ENCODE assay signal across 21 cellular contexts in genomic region chr3:194856296-194856695, GRCh38.
A peak's percentile ranks its signal among the peaks of the same experiment; 100 is the strongest.
DNase-seq lines count a peak whose midpoint lies in the region; ATAC-seq, FAIRE-seq and TF ChIP-seq lines count a peak whose summit lies in the region.
"Had no signal": no experiment of that assay in that cellular context is flagged by ENCODE, and none has a peak within 500 bp of the region (broad histone marks: within the 10 kb centered on the region; RNA-seq: fewer than 3 reads in every experiment).

No MANE protein-coding gene starts in this region.

- DNase-seq in bronchial epithelial cell (ENCODE audit: low read depth) (no peak), heart left ventricle (peak in 4 of 5 donors; percentile 72 to 86 (median 75)), right cardiac atrium (peak in 2 of 3 donors; percentile 54 to 81), lower leg skin (ENCODE audit: low spot score in 2 of 2) (no peak), left lung (no peak), GM20000 (ENCODE audit: low spot score) (no peak)
- DNase-seq: Calu3, DMS79 treated with DMSO at 0.1 percent for 48 hours, GF-D8, H7, Karpas-422, NCI-H1105, NCI-H1436 treated with DMSO at 0.1 percent for 48 hours, NCI-H187 treated with DMSO at 0.1 percent for 48 hours, NCI-H524, NCI-H748 treated with DMSO at 0.1 percent for 48 hours, SJCRH30 had no signal

- no peak for TF ChIP-seq POLR2A in heart left ventricle (IDR thresholded peaks at IDR 0.05)
- no peak for TF ChIP-seq POLR2A in lower leg skin (IDR thresholded peaks at IDR 0.05)

- WGBS in heart left ventricle, 4 donors, result 52 to 67% (median 59%) methylated on average over 7 of the region's 7 CpGs
- WGBS in right cardiac atrium, result 50% methylated on average over 7 of the region's 7 CpGs
- WGBS in lower leg skin, 2 donors, result 82 to 88% methylated on average over 7 of the region's 7 CpGs

- intact Hi-C loops in heart left ventricle (cut with DNase I) (no loop called here), right cardiac atrium (cut with DNase I) (no loop called here), lower leg skin (cut with DNase I; ENCODE audit: low total_unique reads) (no loop called here), left lung (cut with DNase I) (no loop called here)

- FAIRE-seq in bronchial epithelial cell (lab: Jason Lieb, UNC), result peak; percentile 13
- FAIRE-seq: GM12891, RCC 7860 had no signal

- H3K27ac ChIP-seq in heart left ventricle (peak overlapping the region in 11 of 12 donors; percentile 25 to 84 (median 65)), right cardiac atrium (ENCODE audit: low read length) (peak overlapping the region; percentile 67), skeletal muscle tissue (ENCODE audit: low read depth, low read length) (peak overlapping the region; percentile 74), left lung (no peak overlapping the region)
- H3K27ac ChIP-seq: SJCRH30 had no signal

- ATAC-seq in heart left ventricle, result peak; percentile 95 to 97 (median 96)
- peak; percentile 85 to 86 for ATAC-seq in right cardiac atrium
- no peak for ATAC-seq in HG03378 (IDR thresholded peaks at IDR 0.05; ENCODE audit: unreplicated experiment)
- no peak for ATAC-seq in left lung

- H3K27me3 ChIP-seq in bronchial epithelial cell (ENCODE audit: control insufficient read depth, insufficient read depth, low read length), result peaks cover 9% of the 10 kb centered on the region
- H3K27me3 ChIP-seq in heart left ventricle, result no peaks in the 10 kb centered on the region
- no peaks in the 10 kb centered on the region for H3K27me3 ChIP-seq in right cardiac atrium (ENCODE audit: control insufficient read depth, insufficient read depth)
- no peaks in the 10 kb centered on the region for H3K27me3 ChIP-seq in skeletal muscle tissue (ENCODE audit: control insufficient read depth in 3 of 3, insufficient read depth in 3 of 3, low read length in 3 of 3)
- H3K27me3 ChIP-seq in left lung, result no peaks in the 10 kb centered on the region
- H3K27me3 ChIP-seq: SJCRH30 had no signal

- H3K4me1 ChIP-seq in heart left ventricle (peaks cover 0 to 23% (median 19%) of the 10 kb centered on the region in 12 donors), right cardiac atrium (ENCODE audit: control insufficient read depth, insufficient read depth, low read length) (peaks cover 10% of the 10 kb centered on the region), skeletal muscle tissue (ENCODE audit: control insufficient read depth in 3 of 3, insufficient read depth in 3 of 3, low read length in 3 of 3) (peaks cover 30 to 42% (median 38%) of the 10 kb centered on the region in 3 donors), left lung (peaks cover 0 to 9% of the 10 kb centered on the region in 2 donors)
- H3K4me1 ChIP-seq: SJCRH30 had no signal

- no peak for TF ChIP-seq CTCF in bronchial epithelial cell (IDR thresholded peaks at IDR 0.05; ENCODE audit: insufficient read depth, low read length, severe bottlenecking)
- TF ChIP-seq CTCF in heart left ventricle (IDR thresholded peaks at IDR 0.05), result peak in 1 of 12 donors; percentile 7
- TF ChIP-seq CTCF in lower leg skin (IDR thresholded peaks at IDR 0.05), result no peak
- TF ChIP-seq CTCF in left lung (IDR thresholded peaks at IDR 0.05), result no peak
- no peak for TF ChIP-seq CTCF in GM20000 (IDR thresholded peaks at IDR 0.05; ENCODE audit: extremely low read depth, missing control alignments)

- H3K4me3 ChIP-seq in bronchial epithelial cell (ENCODE audit: low read depth, low read length), result no peak overlapping the region
- H3K4me3 ChIP-seq in heart left ventricle, result no peak overlapping the region
- H3K4me3 ChIP-seq in right cardiac atrium (ENCODE audit: low read length), result no peak overlapping the region
- no peak overlapping the region for H3K4me3 ChIP-seq in skeletal muscle tissue (ENCODE audit: low read length in 3 of 3)
- no peak overlapping the region for H3K4me3 ChIP-seq in lower leg skin (ENCODE audit: low read depth, poor library complexity, severe bottlenecking)
- H3K4me3 ChIP-seq in left lung, result no peak overlapping the region
- H3K4me3 ChIP-seq: SJCRH30 had no signal

- H3K9me3 ChIP-seq in heart left ventricle (no peaks in the 10 kb centered on the region), right cardiac atrium (ENCODE audit: control insufficient read depth, low read length) (no peaks in the 10 kb centered on the region), skeletal muscle tissue (ENCODE audit: control insufficient read depth in 3 of 3, low read length in 3 of 3) (no peaks in the 10 kb centered on the region), left lung (no peaks in the 10 kb centered on the region)
- H3K9me3 ChIP-seq: SJCRH30 had no signal

- H3K36me3 ChIP-seq in bronchial epithelial cell (ENCODE audit: control insufficient read depth, insufficient read depth, low read length), result no peaks in the 10 kb centered on the region
- H3K36me3 ChIP-seq in heart left ventricle, result no peaks in the 10 kb centered on the region
- no peaks in the 10 kb centered on the region for H3K36me3 ChIP-seq in skeletal muscle tissue (ENCODE audit: control insufficient read depth in 3 of 3, insufficient read depth in 3 of 3, low read length in 3 of 3)
- no peaks in the 10 kb centered on the region for H3K36me3 ChIP-seq in left lung
- H3K36me3 ChIP-seq: SJCRH30 had no signal

- H3K9ac ChIP-seq in skeletal muscle tissue (ENCODE audit: low read depth in 1 of 3, low read length in 3 of 3), result peak overlapping the region in 2 of 3 donors; percentile 20 to 40

Comparison
In these comparisons a context has a peak if more than half of its experiments do, and no peak if none do; other contexts are left out.
1. DNase-seq: peak in heart left ventricle (4 of 5) and right cardiac atrium (2 of 3); none in bronchial epithelial cell (single experiment), lower leg skin (0 of 2), left lung (0 of 2) and GM20000 (single experiment).
2. ATAC-seq: peak in heart left ventricle (4 of 4) and right cardiac atrium (2 of 2); none in HG03378 (single experiment) and left lung (single experiment).
3. H3K27ac ChIP-seq: peak in heart left ventricle (11 of 12), right cardiac atrium (single experiment) and skeletal muscle tissue (single experiment); none in left lung (0 of 2).